ENCODE assay signal across 10 cellular contexts in the genomic region with DNA sequence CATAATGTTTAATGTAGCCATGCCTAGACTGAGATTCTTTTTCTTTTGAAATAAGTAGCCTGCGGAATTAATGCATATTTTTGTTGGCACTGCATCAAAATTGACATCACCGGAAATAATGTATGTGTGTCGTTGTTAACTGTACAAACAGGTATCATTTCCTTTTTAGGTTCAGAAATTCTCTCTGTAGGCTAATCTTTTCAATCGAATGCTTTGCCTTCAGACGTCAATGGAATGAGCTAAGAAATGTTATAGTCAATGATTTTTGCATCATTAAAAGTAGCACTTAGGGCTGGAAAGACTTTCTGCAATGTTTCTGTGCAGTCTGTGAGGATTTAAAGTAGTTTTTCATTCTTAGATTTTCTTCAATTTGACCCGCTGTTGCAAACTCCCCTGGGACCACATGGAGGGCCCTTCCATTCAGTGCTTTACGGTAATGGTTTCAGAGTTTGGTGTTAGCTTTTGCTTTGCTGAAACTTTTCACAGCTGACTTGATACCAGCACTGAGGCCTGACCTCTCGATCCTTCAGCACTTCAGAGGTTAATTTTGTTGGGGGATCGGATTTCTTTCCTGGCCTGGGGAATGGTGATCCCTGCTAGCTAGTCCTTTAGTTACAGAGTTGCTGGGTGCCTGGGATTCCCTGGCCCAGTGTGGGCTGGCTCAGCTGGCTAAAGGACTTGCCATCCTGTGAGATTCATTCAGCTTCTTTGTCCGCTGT.
DNase-seq lines count a peak whose midpoint lies in the region; TF ChIP-seq lines count a peak whose summit lies in the region.
"Had no signal": no experiment of that assay in that cellular context is flagged by ENCODE, and none has a peak within 500 bp of the region (broad histone marks: within the 10 kb centered on the region; RNA-seq: fewer than 3 reads in every experiment).

No MANE protein-coding gene starts in this region.

- H3K4me1 Mint-ChIP-seq in activated T-helper 1 cell treated with anti-CD3 and anti-CD28 coated beads, Interleukin-12 subunit alpha, Interleukin-12 subunit beta, Interleukin-2, Interleukin-4 antibody, amounts not matched to agents 30 ng/mL and 10 ng/mL and 1 ng/mL, durations not matched to agents 14 hours and 24 hours and 36 hours (ENCODE audit: low read depth), result no peaks in the 10 kb centered on the region

- H3K4me1 ChIP-seq in breast epithelium, result peaks cover 0 to 38% of the 10 kb centered on the region in 2 donors
- peaks cover 31 to 55% of the 10 kb centered on the region in 2 donors for H3K4me1 ChIP-seq in thyroid gland
- no peaks in the 10 kb centered on the region for H3K4me1 ChIP-seq in Karpas-422 (ENCODE audit: low read length)

- H3K4me3 ChIP-seq in breast epithelium, result peak overlapping the region in 1 of 3 donors; percentile 39
- peak overlapping the region; percentile 45 for H3K4me3 ChIP-seq in iPS-18c (ENCODE audit: insufficient read depth, low read depth, low read length)
- H3K4me3 ChIP-seq in thyroid gland (replicated peaks in 1 of 3), result peak overlapping the region in 1 of 3 donors; percentile 1
- H3K4me3 ChIP-seq in Karpas-422 (ENCODE audit: low read length), result no peak overlapping the region

- H3K27ac ChIP-seq in breast epithelium (peak overlapping the region; percentile 65 to 71), thyroid gland (peak overlapping the region; percentile 74 to 86 (median 82)), Karpas-422 (ENCODE audit: low read length) (no peak overlapping the region)

- no peaks in the 10 kb centered on the region for H3K36me3 Mint-ChIP-seq in activated T-helper 1 cell treated with anti-CD3 and anti-CD28 coated beads, Interleukin-12 subunit alpha, Interleukin-12 subunit beta, Interleukin-2, Interleukin-4 antibody, amounts not matched to agents 30 ng/mL and 10 ng/mL and 1 ng/mL, durations not matched to agents 14 hours and 24 hours and 36 hours (ENCODE audit: low read depth)

- intact Hi-C loops in breast epithelium (cut with DNase I; ENCODE audit: low total_unique reads) (no loop called here), thyroid gland (cut with DNase I) (no loop called here)
- intact Hi-C loops in activated T-helper 1 cell treated with anti-CD3 and anti-CD28 coated beads, Interleukin-12 subunit alpha, Interleukin-12 subunit beta, Interleukin-2, Interleukin-4 antibody, amounts not matched to agents 30 ng/mL and 10 ng/mL and 1 ng/mL, durations not matched to agents 14 hours and 24 hours and 36 hours (cut with micrococcal nuclease), result no loop called here

- no peaks in the 10 kb centered on the region for H3K79me2 ChIP-seq in Karpas-422 (ENCODE audit: low read length)

- no peaks in the 10 kb centered on the region for H4K20me1 ChIP-seq in Karpas-422 (ENCODE audit: insufficient read depth, low read depth, low read length)

- H3K9me3 Mint-ChIP-seq in activated T-helper 1 cell treated with anti-CD3 and anti-CD28 coated beads, Interleukin-12 subunit alpha, Interleukin-12 subunit beta, Interleukin-2, Interleukin-4 antibody, amounts not matched to agents 30 ng/mL and 10 ng/mL and 1 ng/mL, durations not matched to agents 14 hours and 24 hours and 36 hours, result no peaks in the 10 kb centered on the region

- peaks cover 1% of the 10 kb centered on the region for H3K27me3 Mint-ChIP-seq in activated T-helper 1 cell treated with anti-CD3 and anti-CD28 coated beads, Interleukin-12 subunit alpha, Interleukin-12 subunit beta, Interleukin-2, Interleukin-4 antibody, amounts not matched to agents 30 ng/mL and 10 ng/mL and 1 ng/mL, durations not matched to agents 14 hours and 24 hours and 36 hours (ENCODE audit: insufficient read depth)

- no peak overlapping the region for H3K4me2 ChIP-seq in Karpas-422 (ENCODE audit: low read depth, low read length, poor library complexity, severe bottlenecking)

- no peak overlapping the region for H3K9ac ChIP-seq in Karpas-422 (ENCODE audit: low read length)

- TF ChIP-seq POLR2A in breast epithelium (IDR thresholded peaks at IDR 0.05) (no peak), thyroid gland (IDR thresholded peaks at IDR 0.05) (peak in 1 of 2 donors; percentile 40)

- no peak overlapping the region for H2AFZ ChIP-seq in Karpas-422 (ENCODE audit: low read length)

- H3K36me3 ChIP-seq in breast epithelium (no peaks in the 10 kb centered on the region), thyroid gland (no peaks in the 10 kb centered on the region), Karpas-422 (ENCODE audit: insufficient read depth, low read length) (no peaks in the 10 kb centered on the region)

- WGBS in thyroid gland, 2 donors, result 29 to 30% methylated on average over 10 of the region's 10 CpGs

- no peak overlapping the region for H3K27ac Mint-ChIP-seq in activated T-helper 1 cell treated with anti-CD3 and anti-CD28 coated beads, Interleukin-12 subunit alpha, Interleukin-12 subunit beta, Interleukin-2, Interleukin-4 antibody, amounts not matched to agents 30 ng/mL and 10 ng/mL and 1 ng/mL, durations not matched to agents 14 hours and 24 hours and 36 hours

- H3K27me3 ChIP-seq in breast epithelium (no peaks in the 10 kb centered on the region), thyroid gland (no peaks in the 10 kb centered on the region), Karpas-422 (ENCODE audit: low read length) (no peaks in the 10 kb centered on the region)

- no peaks in the 10 kb centered on the region for H3K9me2 ChIP-seq in Karpas-422 (replicated peaks; ENCODE audit: insufficient read depth, low read length)

- TF ChIP-seq CTCF in breast epithelium (IDR thresholded peaks at IDR 0.05), result no peak
- TF ChIP-seq CTCF in thyroid gland (IDR thresholded peaks at IDR 0.05), result peak in 1 of 6 experiments; percentile 2

- DNase-seq in DMS153 (lab: John Stamatoyannopoulos, UW), result peak; percentile 24
- no peak for DNase-seq in DMS153 treated with DMSO at 0.1 percent for 48 hours (lab: John Stamatoyannopoulos, UW; ENCODE audit: unreplicated experiment)
- no peak for DNase-seq in breast epithelium (ENCODE audit: low spot score in 2 of 2)
- DNase-seq in thyroid gland, result peak; percentile 53 to 54
- no peak for DNase-seq in activated T-helper 1 cell treated with anti-CD3 and anti-CD28 coated beads, Interleukin-12 subunit alpha, Interleukin-12 subunit beta, Interleukin-2, Interleukin-4 antibody, amounts not matched to agents 30 ng/mL and 10 ng/mL and 1 ng/mL, durations not matched to agents 14 hours and 24 hours and 36 hours (ENCODE audit: low spot score)
- no peak for DNase-seq in NCI-H345 (lab: John Stamatoyannopoulos, UW)
- no peak for DNase-seq in Karpas-422
- DNase-seq: 8988T; effector CD4-positive, alpha-beta T cell had no signal

- no peaks in the 10 kb centered on the region for H3K9me3 ChIP-seq in breast epithelium
- H3K9me3 ChIP-seq in iPS-18c (ENCODE audit: control insufficient read depth, insufficient read depth, low read length), result no peaks in the 10 kb centered on the region
- H3K9me3 ChIP-seq in thyroid gland, result no peaks in the 10 kb centered on the region
- H3K9me3 ChIP-seq in Karpas-422 (ENCODE audit: low read length), result no peaks in the 10 kb centered on the region

- no peak overlapping the region for H3K4me3 Mint-ChIP-seq in activated T-helper 1 cell treated with anti-CD3 and anti-CD28 coated beads, Interleukin-12 subunit alpha, Interleukin-12 subunit beta, Interleukin-2, Interleukin-4 antibody, amounts not matched to agents 30 ng/mL and 10 ng/mL and 1 ng/mL, durations not matched to agents 14 hours and 24 hours and 36 hours

Comparison
In these comparisons a context has a peak if more than half of its experiments do, and no peak if none do; other contexts are left out.
1. DNase-seq: peak in DMS153 (single experiment) and thyroid gland (2 of 2); none in DMS153 treated with DMSO at 0.1 percent for 48 hours (single experiment), breast epithelium (0 of 2), activated T-helper 1 cell treated with anti-CD3 and anti-CD28 coated beads, Interleukin-12 subunit alpha, Interleukin-12 subunit beta, Interleukin-2, Interleukin-4 antibody, amounts not matched to agents 30 ng/mL and 10 ng/mL and 1 ng/mL, durations not matched to agents 14 hours and 24 hours and 36 hours (single experiment), NCI-H345 (single experiment) and Karpas-422 (single experiment).